Comparison of ENCODE assay signal across 18 cellular contexts in the genomic region with DNA sequence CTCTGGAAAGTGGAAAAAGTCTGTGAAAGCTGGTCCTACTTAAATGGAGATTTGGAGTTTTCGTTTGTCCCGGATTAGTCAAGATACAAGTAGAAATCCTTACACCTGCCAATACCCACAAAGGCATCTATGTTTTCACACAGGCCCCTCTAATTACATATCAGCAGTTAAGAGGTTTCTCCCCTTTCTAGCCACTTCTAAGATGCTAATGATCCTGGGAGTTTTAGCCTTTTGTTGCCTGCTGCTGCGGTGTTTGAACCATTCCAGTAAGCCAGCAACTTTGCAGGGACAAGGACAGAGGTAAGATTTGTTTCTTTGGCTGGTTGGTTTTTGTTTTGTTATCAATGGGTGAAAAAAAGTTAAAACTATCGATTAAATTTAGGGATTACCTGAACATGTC. TPM values are rescaled to one million over a fixed set of nuclear protein-coding genes. Genes with fewer than 3 reads are reported as not detected.
A peak's percentile ranks its signal among the peaks of the same experiment; 100 is the strongest.
DNase-seq lines count a peak whose midpoint lies in the region; ATAC-seq and TF ChIP-seq lines count a peak whose summit lies in the region.
"Had no signal": no experiment of that assay in that cellular context is flagged by ENCODE, and none has a peak within 500 bp of the region (broad histone marks: within the 10 kb centered on the region; RNA-seq: fewer than 3 reads in every experiment).

No MANE protein-coding gene starts in this region.

- H3K4me3 ChIP-seq in H7 (ENCODE audit: insufficient read depth, low read depth, low read length) (no peak overlapping the region), prostate gland (no peak overlapping the region)
- H3K4me3 ChIP-seq: BLaER1 had no signal

- TF ChIP-seq CTCF in WTC11 (IDR thresholded peaks at IDR 0.05) (no peak), prostate gland (IDR thresholded peaks at IDR 0.05) (no peak)

- H3K27ac Mint-ChIP-seq in WTC11: no peak overlapping the region
- H3K27ac Mint-ChIP-seq: CD4-positive, CD25-positive, alpha-beta regulatory T cell had no signal

- H3K36me3 Mint-ChIP-seq in WTC11: no peaks in the 10 kb centered on the region

- CTCF ChIA-PET in WTC11 (lab: Charles Lee): no interaction called here

- intact Hi-C loops in Right ventricle myocardium superior (cut with DNase I) (no loop called here), prostate gland (cut with DNase I) (no loop called here)

- no peaks in the 10 kb centered on the region for H3K9me3 ChIP-seq in prostate gland
- H3K9me3 ChIP-seq: BLaER1 had no signal

- no peak overlapping the region for H3K27ac ChIP-seq in prostate gland
- H3K27ac ChIP-seq: BLaER1, HL-60 had no signal

- no peaks in the 10 kb centered on the region for H3K36me3 ChIP-seq in H7 (replicated peaks; ENCODE audit: control insufficient read depth, insufficient read depth, low read length)
- no peaks in the 10 kb centered on the region for H3K36me3 ChIP-seq in prostate gland
- H3K36me3 ChIP-seq: BLaER1 had no signal

- peaks cover 24% of the 10 kb centered on the region for H3K27me3 Mint-ChIP-seq in WTC11 (ENCODE audit: low read depth)

- peak; percentile 12 for DNase-seq in NCI-H2107 treated with DMSO at 0.1 percent for 48 hours (lab: John Stamatoyannopoulos, UW; ENCODE audit: unreplicated experiment)
- no peak for DNase-seq in NCI-H2107 (lab: John Stamatoyannopoulos, UW)
- peak; percentile 38 for DNase-seq in H7
- no peak for DNase-seq in WTC11 (ENCODE audit: low spot score)
- DNase-seq in iPS-NIHi11 (ENCODE audit: low spot score): peak; percentile 38
- no peak for DNase-seq in C1 segment of cervical spinal cord (lab: John Stamatoyannopoulos, UW)
- no peak for DNase-seq in Right ventricle myocardium superior
- DNase-seq in prostate gland (ENCODE audit: low spot score): no peak
- DNase-seq: 8988T; AML-193; Calu3; CD4-positive, CD25-positive, alpha-beta regulatory T cell; DMS79; GDM1 had no signal

- no peak for TF ChIP-seq POLR2A in prostate gland (IDR thresholded peaks at IDR 0.05)

- POLR2A ChIA-PET in WTC11 (lab: Charles Lee): no interaction called here

- peak; percentile 73 for ATAC-seq in WTC11
- ATAC-seq in Right ventricle myocardium superior (ENCODE audit: poor library complexity): no peak
- ATAC-seq: HCT116 had no signal

- no peaks in the 10 kb centered on the region for H3K9me3 Mint-ChIP-seq in WTC11

- H3K27me3 ChIP-seq in H7 (ENCODE audit: control insufficient read depth, insufficient read depth, low read length) (peaks cover 15% of the 10 kb centered on the region), prostate gland (replicated peaks; ENCODE audit: insufficient read depth) (no peaks in the 10 kb centered on the region)

- no peak overlapping the region for H3K4me3 Mint-ChIP-seq in WTC11
- H3K4me3 Mint-ChIP-seq: CD4-positive, CD25-positive, alpha-beta regulatory T cell had no signal

- no peaks in the 10 kb centered on the region for H3K4me1 ChIP-seq in prostate gland (replicated peaks)
- H3K4me1 ChIP-seq: BLaER1 had no signal

- H3K4me1 Mint-ChIP-seq in WTC11: peaks cover 20% of the 10 kb centered on the region

- WGBS in prostate gland: 71% methylated on average over 4 of the region's 4 CpGs

TF ChIP-seq in WTC11, 78 proteins besides CTCF, POLR2A, EP300 and RAD21:
- TF ChIP-seq GRHL2 (CRISPR knock-in tag; IDR thresholded peaks at IDR 0.05; ENCODE audit: insufficient replicate concordance, severe bottlenecking) (no peak), TP53 (CRISPR knock-in tag; IDR thresholded peaks at IDR 0.05) (no peak), EMX1 (CRISPR knock-in tag; IDR thresholded peaks at IDR 0.05) (no peak), ZNF423 (CRISPR knock-in tag; IDR thresholded peaks at IDR 0.05) (no peak), ZNF396 (CRISPR knock-in tag; IDR thresholded peaks at IDR 0.05; ENCODE audit: borderline replicate concordance) (no peak)
- TF ChIP-seq, protein P1, sequence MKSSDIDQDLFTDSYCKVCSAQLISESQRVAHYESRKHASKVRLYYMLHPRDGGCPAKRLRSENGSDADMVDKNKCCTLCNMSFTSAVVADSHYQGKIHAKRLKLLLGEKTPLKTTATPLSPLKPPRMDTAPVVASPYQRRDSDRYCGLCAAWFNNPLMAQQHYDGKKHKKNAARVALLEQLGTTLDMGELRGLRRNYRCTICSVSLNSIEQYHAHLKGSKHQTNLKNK (CRISPR knock-in tag; IDR thresholded peaks at IDR 0.05): no peak
- TF ChIP-seq, protein P2, sequence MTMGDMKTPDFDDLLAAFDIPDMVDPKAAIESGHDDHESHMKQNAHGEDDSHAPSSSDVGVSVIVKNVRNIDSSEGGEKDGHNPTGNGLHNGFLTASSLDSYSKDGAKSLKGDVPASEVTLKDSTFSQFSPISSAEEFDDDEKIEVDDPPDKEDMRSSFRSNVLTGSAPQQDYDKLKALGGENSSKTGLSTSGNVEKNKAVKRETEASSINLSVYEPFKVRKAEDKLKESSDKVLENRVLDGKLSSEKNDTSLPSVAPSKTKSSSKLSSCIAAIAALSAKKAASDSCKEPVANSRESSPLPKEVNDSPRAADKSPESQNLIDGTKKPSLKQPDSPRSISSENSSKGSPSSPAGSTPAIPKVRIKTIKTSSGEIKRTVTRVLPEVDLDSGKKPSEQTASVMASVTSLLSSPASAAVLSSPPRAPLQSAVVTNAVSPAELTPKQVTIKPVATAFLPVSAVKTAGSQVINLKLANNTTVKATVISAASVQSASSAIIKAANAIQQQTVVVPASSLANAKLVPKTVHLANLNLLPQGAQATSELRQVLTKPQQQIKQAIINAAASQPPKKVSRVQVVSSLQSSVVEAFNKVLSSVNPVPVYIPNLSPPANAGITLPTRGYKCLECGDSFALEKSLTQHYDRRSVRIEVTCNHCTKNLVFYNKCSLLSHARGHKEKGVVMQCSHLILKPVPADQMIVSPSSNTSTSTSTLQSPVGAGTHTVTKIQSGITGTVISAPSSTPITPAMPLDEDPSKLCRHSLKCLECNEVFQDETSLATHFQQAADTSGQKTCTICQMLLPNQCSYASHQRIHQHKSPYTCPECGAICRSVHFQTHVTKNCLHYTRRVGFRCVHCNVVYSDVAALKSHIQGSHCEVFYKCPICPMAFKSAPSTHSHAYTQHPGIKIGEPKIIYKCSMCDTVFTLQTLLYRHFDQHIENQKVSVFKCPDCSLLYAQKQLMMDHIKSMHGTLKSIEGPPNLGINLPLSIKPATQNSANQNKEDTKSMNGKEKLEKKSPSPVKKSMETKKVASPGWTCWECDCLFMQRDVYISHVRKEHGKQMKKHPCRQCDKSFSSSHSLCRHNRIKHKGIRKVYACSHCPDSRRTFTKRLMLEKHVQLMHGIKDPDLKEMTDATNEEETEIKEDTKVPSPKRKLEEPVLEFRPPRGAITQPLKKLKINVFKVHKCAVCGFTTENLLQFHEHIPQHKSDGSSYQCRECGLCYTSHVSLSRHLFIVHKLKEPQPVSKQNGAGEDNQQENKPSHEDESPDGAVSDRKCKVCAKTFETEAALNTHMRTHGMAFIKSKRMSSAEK (CRISPR knock-in tag; IDR thresholded peaks at IDR 0.05; ENCODE audit: borderline replicate concordance): no peak

RNA-seq across cellular contexts. Expression of a gene that starts 5.8 kb away (rescaled TPM):
- 0.17 and 0.92 TPM in 2 replicates for total RNA-seq in H7 (2014; rRNA removed; shearing (Covaris generic))
- 1.7 to 2.6 TPM (median 2.2 TPM) in 3 replicates for total RNA-seq in WTC11 (2021)
- total RNA-seq in Right ventricle myocardium superior: not detected
- 1 to 10 TPM in 1 of 2 donors, not detected in 1; 2.6 TPM for total RNA-seq in prostate gland
- total RNA-seq: Calu3; CD4-positive, CD25-positive, alpha-beta regulatory T cell; H4 had no signal

Comparison
In these comparisons a context has a peak if more than half of its experiments do, and no peak if none do; other contexts are left out.
1. DNase-seq: peak in NCI-H2107 treated with DMSO at 0.1 percent for 48 hours (single experiment), H7 (single experiment) and iPS-NIHi11 (single experiment); none in NCI-H2107 (single experiment), WTC11 (single experiment), C1 segment of cervical spinal cord (0 of 14), Right ventricle myocardium superior (single experiment) and prostate gland (single experiment).